In the genomic region with DNA sequence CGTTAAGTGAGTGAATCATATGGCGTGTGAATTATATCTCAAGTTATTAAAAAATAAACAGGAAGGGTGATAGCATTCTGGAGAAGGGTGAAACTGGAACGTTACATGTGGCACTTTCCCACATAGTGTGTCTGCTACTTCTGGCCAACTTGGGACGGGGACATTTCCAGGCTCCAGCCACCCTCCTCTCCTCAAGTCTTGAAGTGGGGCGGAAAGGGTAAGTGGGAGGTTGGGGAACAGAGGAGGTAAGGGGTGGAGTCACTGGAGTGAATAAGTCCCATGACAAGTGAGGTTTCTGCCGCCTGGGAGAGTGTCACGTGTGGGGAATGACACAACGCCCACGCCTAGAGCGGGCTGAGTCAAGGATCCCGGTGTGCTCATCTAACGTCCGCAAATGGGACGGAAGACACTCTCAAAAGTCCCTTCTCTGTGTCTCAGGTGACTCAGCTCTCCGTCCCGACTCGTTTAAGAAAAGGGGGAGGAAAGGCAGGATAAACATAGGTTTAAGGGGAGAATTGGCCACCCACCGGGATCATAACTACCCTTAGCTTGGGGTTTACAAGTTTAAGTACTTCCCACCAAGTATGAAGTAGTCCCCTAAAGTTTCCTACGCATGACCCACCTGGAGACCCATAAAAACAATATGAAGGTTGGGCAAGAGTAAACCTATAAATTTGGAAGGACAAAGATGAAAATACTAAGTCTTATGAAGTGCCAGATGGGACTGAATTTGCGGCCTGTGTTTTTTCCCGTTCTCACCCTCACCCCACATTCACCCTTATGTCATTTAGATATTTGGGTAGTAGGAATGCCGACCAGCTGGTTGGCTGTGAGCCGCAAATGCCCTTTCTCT, we compare ENCODE assay signal across 1 cellular context.
TF ChIP-seq lines count a peak whose summit lies in the region.

No MANE protein-coding gene starts in this region.

TF ChIP-seq in HepG2, 621 proteins besides CTCF, POLR2A, EP300 and RAD21 (continued from another document):
- TF ChIP-seq, protein P1, sequence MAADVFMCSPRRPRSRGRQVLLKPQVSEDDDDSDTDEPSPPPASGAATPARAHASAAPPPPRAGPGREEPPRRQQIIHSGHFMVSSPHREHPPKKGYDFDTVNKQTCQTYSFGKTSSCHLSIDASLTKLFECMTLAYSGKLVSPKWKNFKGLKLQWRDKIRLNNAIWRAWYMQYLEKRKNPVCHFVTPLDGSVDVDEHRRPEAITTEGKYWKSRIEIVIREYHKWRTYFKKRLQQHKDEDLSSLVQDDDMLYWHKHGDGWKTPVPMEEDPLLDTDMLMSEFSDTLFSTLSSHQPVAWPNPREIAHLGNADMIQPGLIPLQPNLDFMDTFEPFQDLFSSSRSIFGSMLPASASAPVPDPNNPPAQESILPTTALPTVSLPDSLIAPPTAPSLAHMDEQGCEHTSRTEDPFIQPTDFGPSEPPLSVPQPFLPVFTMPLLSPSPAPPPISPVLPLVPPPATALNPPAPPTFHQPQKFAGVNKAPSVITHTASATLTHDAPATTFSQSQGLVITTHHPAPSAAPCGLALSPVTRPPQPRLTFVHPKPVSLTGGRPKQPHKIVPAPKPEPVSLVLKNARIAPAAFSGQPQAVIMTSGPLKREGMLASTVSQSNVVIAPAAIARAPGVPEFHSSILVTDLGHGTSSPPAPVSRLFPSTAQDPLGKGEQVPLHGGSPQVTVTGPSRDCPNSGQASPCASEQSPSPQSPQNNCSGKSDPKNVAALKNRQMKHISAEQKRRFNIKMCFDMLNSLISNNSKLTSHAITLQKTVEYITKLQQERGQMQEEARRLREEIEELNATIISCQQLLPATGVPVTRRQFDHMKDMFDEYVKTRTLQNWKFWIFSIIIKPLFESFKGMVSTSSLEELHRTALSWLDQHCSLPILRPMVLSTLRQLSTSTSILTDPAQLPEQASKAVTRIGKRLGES (CRISPR knock-in tag; IDR thresholded peaks at IDR 0.05; ENCODE audit: borderline replicate concordance): no peak
- no peak for TF ChIP-seq SOX13 (IDR thresholded peaks at IDR 0.05)
- peak in 1 of 2 experiments; percentile 72; a peak in 2 of 4 replicates for TF ChIP-seq SOX13 (CRISPR knock-in tag; conservative IDR thresholded peaks at IDR 0.05 in 1 of 2, IDR thresholded peaks at IDR 0.05 in 1 of 2)
- TF ChIP-seq EHMT2 (IDR thresholded peaks at IDR 0.05; ENCODE audit: borderline replicate concordance, low read depth, low read length): no peak
- TF ChIP-seq, protein P2, sequence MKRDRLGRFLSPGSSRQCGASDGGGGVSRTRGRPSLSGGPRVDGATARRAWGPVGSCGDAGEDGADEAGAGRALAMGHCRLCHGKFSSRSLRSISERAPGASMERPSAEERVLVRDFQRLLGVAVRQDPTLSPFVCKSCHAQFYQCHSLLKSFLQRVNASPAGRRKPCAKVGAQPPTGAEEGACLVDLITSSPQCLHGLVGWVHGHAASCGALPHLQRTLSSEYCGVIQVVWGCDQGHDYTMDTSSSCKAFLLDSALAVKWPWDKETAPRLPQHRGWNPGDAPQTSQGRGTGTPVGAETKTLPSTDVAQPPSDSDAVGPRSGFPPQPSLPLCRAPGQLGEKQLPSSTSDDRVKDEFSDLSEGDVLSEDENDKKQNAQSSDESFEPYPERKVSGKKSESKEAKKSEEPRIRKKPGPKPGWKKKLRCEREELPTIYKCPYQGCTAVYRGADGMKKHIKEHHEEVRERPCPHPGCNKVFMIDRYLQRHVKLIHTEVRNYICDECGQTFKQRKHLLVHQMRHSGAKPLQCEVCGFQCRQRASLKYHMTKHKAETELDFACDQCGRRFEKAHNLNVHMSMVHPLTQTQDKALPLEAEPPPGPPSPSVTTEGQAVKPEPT (CRISPR knock-in tag; IDR thresholded peaks at IDR 0.05; ENCODE audit: low read depth): no peak
- TF ChIP-seq, protein P3, sequence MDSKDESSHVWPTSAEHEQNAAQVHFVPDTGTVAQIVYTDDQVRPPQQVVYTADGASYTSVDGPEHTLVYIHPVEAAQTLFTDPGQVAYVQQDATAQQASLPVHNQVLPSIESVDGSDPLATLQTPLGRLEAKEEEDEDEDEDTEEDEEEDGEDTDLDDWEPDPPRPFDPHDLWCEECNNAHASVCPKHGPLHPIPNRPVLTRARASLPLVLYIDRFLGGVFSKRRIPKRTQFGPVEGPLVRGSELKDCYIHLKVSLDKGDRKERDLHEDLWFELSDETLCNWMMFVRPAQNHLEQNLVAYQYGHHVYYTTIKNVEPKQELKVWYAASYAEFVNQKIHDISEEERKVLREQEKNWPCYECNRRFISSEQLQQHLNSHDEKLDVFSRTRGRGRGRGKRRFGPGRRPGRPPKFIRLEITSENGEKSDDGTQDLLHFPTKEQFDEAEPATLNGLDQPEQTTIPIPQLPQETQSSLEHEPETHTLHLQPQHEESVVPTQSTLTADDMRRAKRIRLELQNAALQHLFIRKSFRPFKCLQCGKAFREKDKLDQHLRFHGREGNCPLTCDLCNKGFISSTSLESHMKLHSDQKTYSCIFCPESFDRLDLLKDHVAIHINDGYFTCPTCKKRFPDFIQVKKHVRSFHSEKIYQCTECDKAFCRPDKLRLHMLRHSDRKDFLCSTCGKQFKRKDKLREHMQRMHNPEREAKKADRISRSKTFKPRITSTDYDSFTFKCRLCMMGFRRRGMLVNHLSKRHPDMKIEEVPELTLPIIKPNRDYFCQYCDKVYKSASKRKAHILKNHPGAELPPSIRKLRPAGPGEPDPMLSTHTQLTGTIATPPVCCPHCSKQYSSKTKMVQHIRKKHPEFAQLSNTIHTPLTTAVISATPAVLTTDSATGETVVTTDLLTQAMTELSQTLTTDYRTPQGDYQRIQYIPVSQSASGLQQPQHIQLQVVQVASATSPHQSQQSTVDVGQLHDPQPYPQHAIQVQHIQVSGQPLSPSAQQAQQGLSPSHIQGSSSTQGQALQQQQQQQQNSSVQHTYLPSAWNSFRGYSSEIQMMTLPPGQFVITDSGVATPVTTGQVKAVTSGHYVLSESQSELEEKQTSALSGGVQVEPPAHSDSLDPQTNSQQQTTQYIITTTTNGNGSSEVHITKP (CRISPR knock-in tag; IDR thresholded peaks at IDR 0.05; ENCODE audit: low read depth): no peak
- TF ChIP-seq ZNF333 (CRISPR knock-in tag; IDR thresholded peaks at IDR 0.05; ENCODE audit: borderline replicate concordance): no peak
- TF ChIP-seq ZNF891 (CRISPR knock-in tag; IDR thresholded peaks at IDR 0.05): no peak
- TF ChIP-seq KDM1A (CRISPR knock-in tag; IDR thresholded peaks at IDR 0.05): no peak
